ENCODE assay signal across 8 cellular contexts in genomic region chr18:59139615-59140286, GRCh38. TPM values are rescaled to one million over a fixed set of nuclear protein-coding genes. Genes with fewer than 3 reads are reported as not detected.
A peak's percentile ranks its signal among the peaks of the same experiment; 100 is the strongest.
DNase-seq lines count a peak whose midpoint lies in the region; ATAC-seq, FAIRE-seq and TF ChIP-seq lines count a peak whose summit lies in the region.

TSS of gene SEC11C (plus strand) at chr18:59139884. CDS start at chr18:59139949, 65 bp downstream.

- POLR2A ChIA-PET in A673 (lab: Charles Lee; ENCODE audit: low non-redundant PET) = no interaction called here

- H3K4me3 ChIP-seq in A673 (ENCODE audit: low read depth, low read length, poor library complexity, severe bottlenecking) = peak within 1 kb of the TSS; percentile 89
- peak within 1 kb of the TSS; percentile 82 to 88 (median 85) for H3K4me3 ChIP-seq in mammary epithelial cell (replicated peaks in 1 of 3; ENCODE audit: insufficient read depth in 1 of 3, low read depth in 2 of 3, low read length in 3 of 3)
- peak within 1 kb of the TSS; percentile 71 to 95 for H3K4me3 ChIP-seq in small intestine (ENCODE audit: low read depth in 1 of 2, low read length in 2 of 2)

- H3K9me3 ChIP-seq in A673 (ENCODE audit: low read depth, low read length, poor library complexity, severe bottlenecking) (no peaks in the 10 kb centered on the region), mammary epithelial cell (replicated peaks; ENCODE audit: insufficient read depth, low read length) (no peaks in the 10 kb centered on the region), small intestine (ENCODE audit: control insufficient read depth, low read depth) (no peaks in the 10 kb centered on the region)

- peak; percentile 99 for DNase-seq in A673 (ENCODE audit: low spot score)
- DNase-seq in NCI-H2196 treated with DMSO at 0.1 percent for 48 hours (lab: John Stamatoyannopoulos, UW; ENCODE audit: unreplicated experiment) = peak; percentile 98
- peak; percentile 96 for DNase-seq in mammary epithelial cell
- peak; percentile 99 for DNase-seq in iPS-NIHi11 (ENCODE audit: low spot score)
- DNase-seq in small intestine = peak; percentile 99

- peak within 1 kb of the TSS; percentile 99 for H2AFZ ChIP-seq in mammary epithelial cell (ENCODE audit: low read depth, low read length)

- no peak for TF ChIP-seq CTCF in A673 (conservative IDR thresholded peaks at IDR 0.05; ENCODE audit: low read depth, low read length)
- TF ChIP-seq CTCF in VCaP (conservative IDR thresholded peaks at IDR 0.05) = no peak
- TF ChIP-seq CTCF in mammary epithelial cell (conservative IDR thresholded peaks at IDR 0.05 in 1 of 2, IDR thresholded peaks at IDR 0.05 in 1 of 2; ENCODE audit: extremely low read depth in 1 of 2, insufficient read depth in 1 of 2, low read depth in 1 of 2, low read length in 2 of 2) = no peak

- in situ Hi-C loops in mammary epithelial cell (cut with MboI; ENCODE audit: low sequenced_read_pairs in 2 of 2) = no loop called here

- BruUV-seq in A673 (replicated peaks; lab: Mats Ljungman, UMichigan) (no TSS peak), mammary epithelial cell (replicated peaks; lab: Mats Ljungman, UMichigan) (no TSS peak)

- H4K20me1 ChIP-seq in mammary epithelial cell (ENCODE audit: insufficient read depth, low read length) = no peaks in the 10 kb centered on the region

- peak within 1 kb of the TSS; percentile 84 for H3K4me2 ChIP-seq in mammary epithelial cell (ENCODE audit: insufficient read depth, low read depth, low read length)

- CTCF ChIA-PET in A673 (lab: Charles Lee) = interaction anchor here (0.7 kb wide), 1 partner anchor 63 kb away, joined by 3 read pairs; no protein-coding TSS in a partner anchor
- CTCF ChIA-PET in mammary epithelial cell (lab: Charles Lee; ENCODE audit: low non-redundant PET) = no interaction called here

- no peaks in the 10 kb centered on the region for H3K27me3 ChIP-seq in A673 (replicated peaks; ENCODE audit: insufficient read depth, low read depth, low read length, poor library complexity)
- H3K27me3 ChIP-seq in mammary epithelial cell (ENCODE audit: insufficient read depth, low read length) = peaks cover 5% of the 10 kb centered on the region
- peaks cover 0 to 5% of the 10 kb centered on the region in 2 donors for H3K27me3 ChIP-seq in small intestine (ENCODE audit: control insufficient read depth in 2 of 2, insufficient read depth in 2 of 2, low read length in 2 of 2)

- ATAC-seq in GM18870 (IDR thresholded peaks at IDR 0.05; ENCODE audit: unreplicated experiment) (peak; percentile 88), HG03135 (IDR thresholded peaks at IDR 0.05; ENCODE audit: unreplicated experiment) (peak; percentile 83)

- H3K27ac ChIP-seq in A673 (ENCODE audit: low read depth, low read length, poor library complexity, severe bottlenecking) (peak within 1 kb of the TSS; percentile 93), VCaP (peak within 1 kb of the TSS; percentile 85), mammary epithelial cell (ENCODE audit: insufficient read depth, low read depth, low read length) (peak within 1 kb of the TSS; percentile 96), small intestine (ENCODE audit: low read depth in 1 of 2, low read length in 1 of 2) (peak within 1 kb of the TSS; percentile 83 to 97)

- WGBS in mammary epithelial cell (ENCODE audit: low coverage, missing lambda C conversion rate) = 1% methylated on average over 14 of the region's 55 CpGs
- WGBS in small intestine, 3 donors = 0 to 1% (median 0%) methylated on average over 50 to 55 of the region's 55 CpGs

- dilution Hi-C loops in mammary epithelial cell (cut with HindIII; ENCODE audit: low sequenced_read_pairs) = no loop called here

- FAIRE-seq in small intestine (lab: Jason Lieb, UNC) = no peak

- H3K36me3 ChIP-seq in A673 (ENCODE audit: insufficient read depth, low read length, poor library complexity, severe bottlenecking) (no peaks in the 10 kb centered on the region), mammary epithelial cell (ENCODE audit: insufficient read depth, low read length) (no peaks in the 10 kb centered on the region), small intestine (ENCODE audit: control insufficient read depth in 2 of 2, insufficient read depth in 2 of 2, low read length in 2 of 2) (no peaks in the 10 kb centered on the region)

- H3K4me1 ChIP-seq in A673 (ENCODE audit: insufficient read depth, low read length, poor library complexity, severe bottlenecking) (peaks cover 34% of the 10 kb centered on the region), mammary epithelial cell (ENCODE audit: insufficient read depth, low read length) (peaks cover 6% of the 10 kb centered on the region), small intestine (ENCODE audit: control insufficient read depth in 2 of 2, insufficient read depth in 1 of 2, low read depth in 1 of 2, low read length in 1 of 2) (peaks cover 3 to 7% of the 10 kb centered on the region in 2 donors)

- intact Hi-C loops in A673 (cut with micrococcal nuclease; ENCODE audit: unreplicated experiment) (loop anchor here (5.0 kb wide), 2 partner anchors 68 to 83 kb away; partner anchors contain the start of gene GRP), mammary epithelial cell (cut with micrococcal nuclease) (loop anchor here (2.0 to 5.0 kb wide), 3 partner anchors 55 to 263 kb away; no protein-coding TSS in a partner anchor)

- peak within 1 kb of the TSS; percentile 94 for H3K9ac ChIP-seq in mammary epithelial cell (ENCODE audit: insufficient read depth, low read length)

- H3K79me2 ChIP-seq in mammary epithelial cell (ENCODE audit: insufficient read depth, low read length) = peaks cover 39% of the 10 kb centered on the region

RNA-seq across cellular contexts. Expression of gene SEC11C, which starts in this region (rescaled TPM):
- total RNA-seq in A673 (2021) (300 and 355 TPM in 2 replicates), mammary epithelial cell (10 to 100 TPM; 13.7 to 47.1 TPM)
- polyA plus RNA-seq in mammary epithelial cell (23.3 TPM), small intestine (100 to 1,000 TPM in 1 of 3 donors, 10 to 100 TPM in 2; 38.7 to 164 (median 87.3) TPM)
- polyA minus RNA-seq in mammary epithelial cell = 27.0 TPM

Comparison
In these comparisons a context has a peak if more than half of its experiments do, and no peak if none do; other contexts are left out.
1. Peak in every context shown above with its lines: DNase-seq, ATAC-seq, H3K4me3 ChIP-seq and H3K27ac ChIP-seq.